In the genomic region with DNA sequence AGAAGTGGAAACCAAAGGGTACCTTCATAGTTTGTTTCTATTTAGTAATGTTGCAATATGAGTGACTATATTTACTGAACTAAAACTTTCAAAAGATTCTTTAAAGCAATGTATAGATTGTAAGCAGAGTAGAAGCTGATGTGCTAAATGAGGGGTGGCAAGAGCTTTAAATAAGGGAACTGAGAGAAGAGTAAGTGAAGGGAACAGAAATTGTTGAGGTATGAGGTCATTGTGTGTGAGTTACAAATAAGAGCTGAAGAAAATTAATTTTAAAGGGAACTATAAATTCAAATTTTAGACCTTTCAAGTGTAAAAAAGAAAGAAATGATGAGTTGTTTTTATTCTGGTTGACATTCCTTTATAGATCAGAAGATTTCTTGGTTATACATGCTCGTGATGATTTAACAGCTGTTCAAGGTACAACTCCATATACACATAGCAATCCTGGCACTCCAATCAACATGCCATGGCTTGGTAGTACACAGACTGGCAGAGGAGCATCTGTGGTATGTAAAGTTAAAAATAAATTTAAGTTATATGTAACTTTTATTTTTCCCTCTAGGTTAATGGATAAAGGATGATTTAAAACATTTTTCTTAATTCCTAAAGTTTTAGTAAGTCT, we compare ENCODE assay signal across 1 cellular context.
TF ChIP-seq lines count a peak whose summit lies in the region.

No MANE protein-coding gene starts in this region.

TF ChIP-seq in HepG2, 621 proteins besides CTCF, POLR2A, EP300 and RAD21 (continued from another document):
- TF ChIP-seq, protein P1, sequence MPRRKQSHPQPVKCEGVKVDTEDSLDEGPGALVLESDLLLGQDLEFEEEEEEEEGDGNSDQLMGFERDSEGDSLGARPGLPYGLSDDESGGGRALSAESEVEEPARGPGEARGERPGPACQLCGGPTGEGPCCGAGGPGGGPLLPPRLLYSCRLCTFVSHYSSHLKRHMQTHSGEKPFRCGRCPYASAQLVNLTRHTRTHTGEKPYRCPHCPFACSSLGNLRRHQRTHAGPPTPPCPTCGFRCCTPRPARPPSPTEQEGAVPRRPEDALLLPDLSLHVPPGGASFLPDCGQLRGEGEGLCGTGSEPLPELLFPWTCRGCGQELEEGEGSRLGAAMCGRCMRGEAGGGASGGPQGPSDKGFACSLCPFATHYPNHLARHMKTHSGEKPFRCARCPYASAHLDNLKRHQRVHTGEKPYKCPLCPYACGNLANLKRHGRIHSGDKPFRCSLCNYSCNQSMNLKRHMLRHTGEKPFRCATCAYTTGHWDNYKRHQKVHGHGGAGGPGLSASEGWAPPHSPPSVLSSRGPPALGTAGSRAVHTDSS (CRISPR knock-in tag; conservative IDR thresholded peaks at IDR 0.05): no peak
- no peak for TF ChIP-seq DNMT3B (CRISPR knock-in tag; conservative IDR thresholded peaks at IDR 0.05)
- no peak for TF ChIP-seq PITX1 (CRISPR knock-in tag; IDR thresholded peaks at IDR 0.05)
- TF ChIP-seq CREBL2 (CRISPR knock-in tag; IDR thresholded peaks at IDR 0.05; ENCODE audit: borderline replicate concordance): no peak
- TF ChIP-seq IKZF4 (CRISPR knock-in tag; IDR thresholded peaks at IDR 0.05; ENCODE audit: borderline replicate concordance, low read depth, not compliant biosample characterization): no peak
- no peak for TF ChIP-seq ZNF607 (CRISPR knock-in tag; IDR thresholded peaks at IDR 0.05; ENCODE audit: borderline replicate concordance)
- TF ChIP-seq ZFP37 (CRISPR knock-in tag; IDR thresholded peaks at IDR 0.05; ENCODE audit: borderline replicate concordance): no peak
